Comparison of ENCODE assay signal across 8 cellular contexts in genomic region chr16:81567987-81568748, GRCh38.
A peak's percentile ranks its signal among the peaks of the same experiment; 100 is the strongest.
DNase-seq lines count a peak whose midpoint lies in the region; ATAC-seq, FAIRE-seq and TF ChIP-seq lines count a peak whose summit lies in the region.

No MANE protein-coding gene starts in this region.

- peak; percentile 80 for DNase-seq in Daoy (ENCODE audit: low read depth)
- no peak for DNase-seq in T-helper 17 cell
- DNase-seq in fibroblast of gingiva (ENCODE audit: low read depth) = peak; percentile 80
- peak; percentile 85 for DNase-seq in small intestine
- no peak for DNase-seq in GOT3 (lab: John Stamatoyannopoulos, UW)
- DNase-seq in DMS53 (lab: John Stamatoyannopoulos, UW) = no peak
- no peak for DNase-seq in HEK293T (ENCODE audit: extremely low spot score)
- DNase-seq in NCI-H2171 (lab: John Stamatoyannopoulos, UW) = no peak

- H3K36me3 ChIP-seq in small intestine (ENCODE audit: control insufficient read depth in 2 of 2, insufficient read depth in 2 of 2, low read length in 2 of 2) = no peaks in the 10 kb centered on the region

- H3K36me3 Mint-ChIP-seq in T-helper 17 cell (ENCODE audit: low read depth) = no peaks in the 10 kb centered on the region

- CTCF ChIA-PET in HEK293T (lab: Yijun Ruan, JAX) = interaction anchor here (0.8 kb wide), 1 partner anchor 634 kb away, joined by 3 read pairs; no protein-coding TSS in a partner anchor

- H3K27me3 ChIP-seq in small intestine (ENCODE audit: control insufficient read depth in 2 of 2, insufficient read depth in 2 of 2, low read length in 2 of 2) = no peaks in the 10 kb centered on the region

- H3K27ac ChIP-seq in small intestine (ENCODE audit: low read depth in 1 of 2, low read length in 1 of 2) = peak overlapping the region; percentile 56 to 61

- FAIRE-seq in small intestine (lab: Jason Lieb, UNC) = no peak

- H3K9me3 ChIP-seq in T-helper 17 cell (ENCODE audit: control insufficient read depth, low read length, poor library complexity, severe bottlenecking) = no peaks in the 10 kb centered on the region
- H3K9me3 ChIP-seq in small intestine (ENCODE audit: control insufficient read depth, low read depth) = no peaks in the 10 kb centered on the region

- POLR2A ChIA-PET in HEK293T (lab: Yijun Ruan, JAX) = no interaction called here

- no peak overlapping the region for H3K4me3 ChIP-seq in small intestine (ENCODE audit: low read depth in 1 of 2, low read length in 2 of 2)

- H3K27me3 Mint-ChIP-seq in T-helper 17 cell = no peaks in the 10 kb centered on the region

- H3K4me3 Mint-ChIP-seq in T-helper 17 cell = no peak overlapping the region

- peaks cover 28% of the 10 kb centered on the region for H3K4me1 Mint-ChIP-seq in T-helper 17 cell

- WGBS in small intestine, 3 donors = 28 to 45% (median 39%) methylated on average over 13 of the region's 13 CpGs

- peaks cover 5 to 8% of the 10 kb centered on the region in 2 donors for H3K4me1 ChIP-seq in small intestine (ENCODE audit: control insufficient read depth in 2 of 2, insufficient read depth in 1 of 2, low read depth in 1 of 2, low read length in 1 of 2)

- ATAC-seq in T-helper 17 cell = no peak

- peak overlapping the region; percentile 84 for H3K27ac Mint-ChIP-seq in T-helper 17 cell

TF ChIP-seq in HEK293T, 16 proteins besides CTCF, POLR2A, EP300 and RAD21:
- TF ChIP-seq ZNF384 (IDR thresholded peaks at IDR 0.05) = no peak
- TF ChIP-seq TARDBP (IDR thresholded peaks at IDR 0.05) = no peak
- no peak for TF ChIP-seq CTBP1 (IDR thresholded peaks at IDR 0.05; ENCODE audit: borderline replicate concordance)
- no peak for TF ChIP-seq FOXK2 (IDR thresholded peaks at IDR 0.05)
- TF ChIP-seq PKNOX1 (IDR thresholded peaks at IDR 0.05) = no peak
- TF ChIP-seq HDGF (IDR thresholded peaks at IDR 0.05; ENCODE audit: borderline replicate concordance) = no peak

Comparison
In these comparisons a context has a peak if more than half of its experiments do, and no peak if none do; other contexts are left out.
1. DNase-seq: peak in Daoy (single experiment), fibroblast of gingiva (single experiment) and small intestine (single experiment); none in T-helper 17 cell (0 of 3), GOT3 (single experiment), DMS53 (single experiment), HEK293T (single experiment) and NCI-H2171 (single experiment).